Comparison of ENCODE assay signal across 8 cellular contexts in the genomic region with DNA sequence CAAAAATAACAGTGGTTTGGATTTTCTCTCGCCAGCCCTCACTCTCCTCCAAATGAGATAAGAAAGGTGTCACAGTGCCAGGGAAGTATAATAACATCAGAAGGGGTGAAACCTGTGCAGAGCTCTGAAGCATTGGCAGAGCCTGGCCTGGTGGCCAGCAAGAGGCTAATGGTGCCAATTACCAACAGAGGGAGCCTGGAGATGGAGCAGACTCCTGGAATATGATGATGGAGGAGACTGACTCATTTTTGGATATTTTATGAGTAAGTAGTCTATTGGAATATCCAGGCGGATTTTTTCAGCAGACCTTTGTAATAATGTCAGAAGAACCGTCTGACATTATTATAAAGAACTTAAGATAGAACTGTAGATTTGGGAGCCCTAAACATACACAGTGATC.
A peak's percentile ranks its signal among the peaks of the same experiment; 100 is the strongest.
DNase-seq lines count a peak whose midpoint lies in the region; ATAC-seq and TF ChIP-seq lines count a peak whose summit lies in the region.

No MANE protein-coding gene starts in this region.

- POLR2A ChIA-PET in naive thymus-derived CD8-positive, alpha-beta T cell (lab: Charles Lee): no interaction called here

- no peaks in the 10 kb centered on the region for H3K36me3 Mint-ChIP-seq in naive thymus-derived CD8-positive, alpha-beta T cell
- H3K36me3 Mint-ChIP-seq in nephron progenitor cell (ENCODE audit: low read depth): no peaks in the 10 kb centered on the region

- no peak overlapping the region for H3K27ac Mint-ChIP-seq in naive thymus-derived CD8-positive, alpha-beta T cell
- H3K27ac Mint-ChIP-seq in nephron progenitor cell: no peak overlapping the region

- H3K27me3 Mint-ChIP-seq in naive thymus-derived CD8-positive, alpha-beta T cell: peaks cover 0 to 12% (median 2%) of the 10 kb centered on the region in 5 donors
- peaks cover 2% of the 10 kb centered on the region for H3K27me3 Mint-ChIP-seq in nephron progenitor cell (ENCODE audit: low read depth, poor library complexity)

- in situ Hi-C loops in astrocyte of the cerebellum (cut with HindIII; ENCODE audit: low sequenced_read_pairs): no loop called here

- DNase-seq in AG08396 (ENCODE audit: low spot score): peak; percentile 26
- DNase-seq in LHCN-M2 (ENCODE audit: low read depth): peak; percentile 87
- DNase-seq in astrocyte of the cerebellum (ENCODE audit: low read depth): peak; percentile 50
- DNase-seq in kidney tubule cell (ENCODE audit: low spot score): peak; percentile 78
- no peak for DNase-seq in naive thymus-derived CD8-positive, alpha-beta T cell
- no peak for DNase-seq in activated naive CD4-positive, alpha-beta T cell (lab: John Stamatoyannopoulos, UW)
- DNase-seq in nephron progenitor cell: no peak

- peak; percentile 76 for TF ChIP-seq CTCF in astrocyte of the cerebellum (IDR thresholded peaks at IDR 0.05; ENCODE audit: low read depth, low read length, missing control alignments)
- no peak for TF ChIP-seq CTCF in nephron progenitor cell (IDR thresholded peaks at IDR 0.05)

- no peak overlapping the region for H3K4me3 ChIP-seq in astrocyte of the cerebellum (ENCODE audit: low read depth, low read length)

- ATAC-seq in HG02973 (IDR thresholded peaks at IDR 0.05; ENCODE audit: unreplicated experiment): no peak
- ATAC-seq in naive thymus-derived CD8-positive, alpha-beta T cell: no peak

- no peaks in the 10 kb centered on the region for H3K4me1 Mint-ChIP-seq in naive thymus-derived CD8-positive, alpha-beta T cell
- peaks cover 17% of the 10 kb centered on the region for H3K4me1 Mint-ChIP-seq in nephron progenitor cell

- peaks cover 0 to 2% (median 0%) of the 10 kb centered on the region in 9 donors for H3K9me3 Mint-ChIP-seq in naive thymus-derived CD8-positive, alpha-beta T cell
- H3K9me3 Mint-ChIP-seq in nephron progenitor cell: peaks cover 5% of the 10 kb centered on the region

- no peak overlapping the region for H3K4me3 Mint-ChIP-seq in naive thymus-derived CD8-positive, alpha-beta T cell
- H3K4me3 Mint-ChIP-seq in nephron progenitor cell: no peak overlapping the region

Comparison
In these comparisons a context has a peak if more than half of its experiments do, and no peak if none do; other contexts are left out.
1. DNase-seq: peak in AG08396 (single experiment), LHCN-M2 (single experiment), astrocyte of the cerebellum (single experiment) and kidney tubule cell (single experiment); none in naive thymus-derived CD8-positive, alpha-beta T cell (0 of 10), activated naive CD4-positive, alpha-beta T cell (0 of 4) and nephron progenitor cell (single experiment).